Comparison of ENCODE assay signal across 9 cellular contexts in the genomic region with DNA sequence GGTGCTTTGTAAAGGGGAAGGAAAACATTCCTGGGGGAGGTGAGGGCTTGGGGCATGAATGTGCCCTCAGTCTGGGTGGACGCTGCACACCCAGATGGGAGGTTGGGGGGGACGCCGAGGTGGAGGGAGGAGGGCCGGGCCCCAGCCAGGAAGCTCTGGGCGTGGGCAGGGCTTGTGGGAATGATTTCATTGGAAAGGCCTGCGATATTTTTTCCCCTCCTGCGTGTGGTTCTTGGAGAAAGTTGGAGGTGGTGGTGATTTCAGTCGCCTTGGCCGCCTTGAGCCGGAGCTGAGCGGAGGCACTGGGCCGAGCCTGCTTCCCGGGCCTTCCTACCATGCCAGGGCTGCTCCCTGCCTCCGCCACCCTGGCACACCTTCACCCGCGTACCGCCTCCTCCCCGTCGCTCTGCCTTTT. TPM values are rescaled to one million over a fixed set of nuclear protein-coding genes. Genes with fewer than 3 reads are reported as not detected.
DNase-seq lines count a peak whose midpoint lies in the region; ATAC-seq, FAIRE-seq and TF ChIP-seq lines count a peak whose summit lies in the region.
"Had no signal": no experiment of that assay in that cellular context is flagged by ENCODE, and none has a peak within 500 bp of the region (broad histone marks: within the 10 kb centered on the region; RNA-seq: fewer than 3 reads in every experiment).

No MANE protein-coding gene starts in this region.

- CTCF ChIA-PET in H1 (lab: Charles Lee; ENCODE audit: partially characterized antibody), result interaction anchor here (7.2 to 9.6 kb wide), 2 partner anchors 14 to 126 kb away, joined by 74 to 123 read pairs; no protein-coding TSS in a partner anchor

- ATAC-seq in lung (ENCODE audit: insufficient read depth, low FRiP score) (no peak), HG03097 (IDR thresholded peaks at IDR 0.05; ENCODE audit: low FRiP score, unreplicated experiment) (no peak)

- H4K20me1 ChIP-seq in H1 (replicated peaks in 1 of 2; ENCODE audit: control insufficient read depth in 1 of 2, insufficient read depth in 2 of 2, low read length in 2 of 2), result no peaks in the 10 kb centered on the region

- TF ChIP-seq EP300 in H1 (IDR thresholded peaks at IDR 0.05; ENCODE audit: borderline replicate concordance in 1 of 2, low read depth in 2 of 2, low read length in 2 of 2) (no peak), suprapubic skin (IDR thresholded peaks at IDR 0.05) (no peak)

- H3K4me2 ChIP-seq in H1 (ENCODE audit: insufficient read depth in 1 of 2, low read depth in 2 of 2, low read length in 2 of 2), result no peak overlapping the region

- H4K91ac ChIP-seq in H1 (replicated peaks; ENCODE audit: insufficient read length, low read length), result no peak overlapping the region

- H3K27me3 ChIP-seq in H1 (replicated peaks in 1 of 4; ENCODE audit: control insufficient read depth in 3 of 4, extremely low read depth in 1 of 4, insufficient read depth in 3 of 4, low read length in 3 of 4), result no peaks in the 10 kb centered on the region
- no peaks in the 10 kb centered on the region for H3K27me3 ChIP-seq in lung (ENCODE audit: control insufficient read depth, insufficient read depth)
- no peaks in the 10 kb centered on the region for H3K27me3 ChIP-seq in suprapubic skin

- TF ChIP-seq CTCF in H1 (IDR thresholded peaks at IDR 0.05; ENCODE audit: control extremely low read depth in 1 of 3, insufficient read depth in 1 of 3, low read depth in 1 of 3, low read length in 3 of 3) (no peak), lung (IDR thresholded peaks at IDR 0.05; ENCODE audit: control extremely low read depth, extremely low read depth) (no peak), suprapubic skin (IDR thresholded peaks at IDR 0.05) (no peak), lower leg skin (IDR thresholded peaks at IDR 0.05) (no peak)

- H4K8ac ChIP-seq in H1 (ENCODE audit: extremely low read depth, insufficient read depth, low read length), result peak overlapping the region; percentile 76

- no peak overlapping the region for H3K14ac ChIP-seq in H1 (ENCODE audit: insufficient read length)

- H4K5ac ChIP-seq in H1 (ENCODE audit: insufficient read length, low read depth, low read length), result no peak overlapping the region

- H3K4me3 ChIP-seq in H1 (ENCODE audit: extremely low read depth in 1 of 4, insufficient read depth in 2 of 4, low read depth in 3 of 4, low read length in 4 of 4), result no peak overlapping the region
- no peak overlapping the region for H3K4me3 ChIP-seq in lung
- peak overlapping the region; percentile 39 for H3K4me3 ChIP-seq in suprapubic skin
- H3K4me3 ChIP-seq in lower leg skin (ENCODE audit: low read depth, poor library complexity, severe bottlenecking), result no peak overlapping the region

- H3K56ac ChIP-seq in H1 (replicated peaks; ENCODE audit: insufficient read length, low read depth, low read length), result no peak overlapping the region

- no peak overlapping the region for H3K18ac ChIP-seq in H1 (ENCODE audit: extremely low read depth, low read length)

- no peak overlapping the region for H2AFZ ChIP-seq in H1 (ENCODE audit: low read length)

- TF ChIP-seq POLR2A in H1 (IDR thresholded peaks at IDR 0.05; ENCODE audit: control extremely low read depth in 1 of 2, low read depth in 2 of 2, low read length in 2 of 2) (no peak), suprapubic skin (IDR thresholded peaks at IDR 0.05) (no peak), lower leg skin (IDR thresholded peaks at IDR 0.05) (no peak)

- no peak for FAIRE-seq in H1 (lab: Jason Lieb, UNC)

- H3K36me3 ChIP-seq in H1 (ENCODE audit: control insufficient read depth in 2 of 4, insufficient read depth in 4 of 4, low read length in 3 of 4) (no peaks in the 10 kb centered on the region; a peak in 2 of 8 replicates), lung (ENCODE audit: control insufficient read depth in 2 of 2, insufficient read depth in 2 of 2, low read length in 2 of 2) (peaks cover 0 to 11% of the 10 kb centered on the region in 2 donors), suprapubic skin (peaks cover 9% of the 10 kb centered on the region)

- H3K9ac ChIP-seq in H1 (replicated peaks in 1 of 4; ENCODE audit: extremely low read depth in 1 of 4, low read depth in 3 of 4, low read length in 3 of 4), result no peak overlapping the region

- H2BK120ac ChIP-seq in H1 (replicated peaks; ENCODE audit: low read depth, low read length), result no peak overlapping the region

- no peaks in the 10 kb centered on the region; the same call in 1 of the 2 replicates for H3K79me1 ChIP-seq in H1 (ENCODE audit: low read depth, low read length)

- POLR2A ChIA-PET in H1 (lab: Charles Lee; ENCODE audit: partially characterized antibody), result no interaction called here

- H2BK15ac ChIP-seq in H1 (ENCODE audit: low read length), result no peak overlapping the region

- no peak overlapping the region for H3K23ac ChIP-seq in H1 (ENCODE audit: insufficient read length)

- no peak overlapping the region for H2BK20ac ChIP-seq in H1 (ENCODE audit: low read length)

- 91% methylated on average over 12 of the region's 19 CpGs; no CpG with 5 or more reads in 1 of the 2 experiments for WGBS in H1 (ENCODE audit: extremely low coverage in 1 of 2, insufficient coverage in 1 of 2, insufficient read length in 1 of 2, insufficient replicate concordance in 2 of 2, low coverage in 1 of 2, low lambda C conversion rate in 2 of 2, missing lambda C conversion rate in 1 of 2), 2 experiments
- WGBS in lung, 2 donors, result 69 to 92% methylated on average over 19 of the region's 19 CpGs
- 55% methylated on average over 19 of the region's 19 CpGs for WGBS in suprapubic skin
- 51 to 60% methylated on average over 19 of the region's 19 CpGs for whole genome bisulfite sequencing in lower leg skin, 2 donors

- 0 out of 2 replicates have a peak overlapping the region, but pooled peaks have one; percentile 44 for H2BK5ac ChIP-seq in H1 (ENCODE audit: low read depth, low read length)

- H3K4me1 ChIP-seq in H1 (replicated peaks in 1 of 4; ENCODE audit: control insufficient read depth in 3 of 4, insufficient read depth in 4 of 4, low read length in 3 of 4), result peaks cover 0 to 6% (median 3%) of the 10 kb centered on the region in 4 experiments; a peak in 4 of 7 replicates
- peaks cover 0 to 5% of the 10 kb centered on the region in 2 donors for H3K4me1 ChIP-seq in lung (ENCODE audit: control insufficient read depth in 2 of 2, insufficient read depth in 2 of 2, low read length in 2 of 2)
- H3K4me1 ChIP-seq in suprapubic skin, result peaks cover 40% of the 10 kb centered on the region

- H3K79me2 ChIP-seq in H1 (ENCODE audit: control insufficient read depth in 1 of 2, insufficient read depth in 2 of 2, low read length in 2 of 2), result no peaks in the 10 kb centered on the region

- TF ChIP-seq RAD21 in H1 (IDR thresholded peaks at IDR 0.05 in 1 of 2, conservative IDR thresholded peaks at IDR 0.05 in 1 of 2; ENCODE audit: low read depth in 2 of 2, low read length in 2 of 2), result no peak

- H3K9me3 ChIP-seq in H1 (ENCODE audit: insufficient read depth in 2 of 2, low read depth in 1 of 2, low read length in 1 of 2), result no peaks in the 10 kb centered on the region
- H3K9me3 ChIP-seq in lung (ENCODE audit: control insufficient read depth in 2 of 2, insufficient read depth in 1 of 2, low read length in 1 of 2), result no peaks in the 10 kb centered on the region
- no peaks in the 10 kb centered on the region for H3K9me3 ChIP-seq in suprapubic skin

- H3K27ac ChIP-seq in H1 (ENCODE audit: low read depth, low read length) (no peak overlapping the region), lung (ENCODE audit: low read depth in 1 of 2, low read length in 1 of 2) (peak overlapping the region; percentile 17 to 62), suprapubic skin (peak overlapping the region; percentile 76)

- DNase-seq in HS-5 (ENCODE audit: low read depth) (peak; percentile 48), H1 (ENCODE audit: low read depth in 1 of 2, low spot score in 2 of 2) (no peak), lung (ENCODE audit: low spot score) (no peak), suprapubic skin (ENCODE audit: low spot score in 2 of 2) (no peak), DMS53 treated with DMSO at 0.1 percent for 48 hours (lab: John Stamatoyannopoulos, UW; ENCODE audit: unreplicated experiment) (no peak), NCI-H1092 (lab: John Stamatoyannopoulos, UW) (no peak), lower leg skin (ENCODE audit: low spot score in 2 of 2) (no peak)
- DNase-seq: stimulated activated CD4-positive, alpha-beta T cell treated with anti-CD3 and anti-CD28 coated beads, Interleukin-1b, Interleukin-23, amount 100 ng/mL, for 48 hours had no signal

- no peaks in the 10 kb centered on the region for H3K23me2 ChIP-seq in H1 (ENCODE audit: low read depth, low read length)

- H2AK5ac ChIP-seq in H1 (ENCODE audit: low read depth, low read length), result no peak overlapping the region

- H2BK12ac ChIP-seq in H1 (ENCODE audit: low read depth, low read length), result no peak overlapping the region

- intact Hi-C loops in lower leg skin (cut with DNase I; ENCODE audit: low total_unique reads), result no loop called here

- H3K4ac ChIP-seq in H1 (replicated peaks; ENCODE audit: insufficient read length, low read depth, low read length), result no peak overlapping the region

TF ChIP-seq in H1, 55 proteins besides CTCF, POLR2A, EP300 and RAD21 (continues in another document):
- TF ChIP-seq, protein P1, sequence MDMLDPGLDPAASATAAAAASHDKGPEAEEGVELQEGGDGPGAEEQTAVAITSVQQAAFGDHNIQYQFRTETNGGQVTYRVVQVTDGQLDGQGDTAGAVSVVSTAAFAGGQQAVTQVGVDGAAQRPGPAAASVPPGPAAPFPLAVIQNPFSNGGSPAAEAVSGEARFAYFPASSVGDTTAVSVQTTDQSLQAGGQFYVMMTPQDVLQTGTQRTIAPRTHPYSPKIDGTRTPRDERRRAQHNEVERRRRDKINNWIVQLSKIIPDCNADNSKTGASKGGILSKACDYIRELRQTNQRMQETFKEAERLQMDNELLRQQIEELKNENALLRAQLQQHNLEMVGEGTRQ (IDR thresholded peaks at IDR 0.05; ENCODE audit: low read length), result no peak
- no peak for TF ChIP-seq TAF1 (IDR thresholded peaks at IDR 0.05; ENCODE audit: low read depth, low read length)
- TF ChIP-seq RFX5 (IDR thresholded peaks at IDR 0.05; ENCODE audit: borderline replicate concordance, low read depth, low read length), result no peak

RNA-seq across cellular contexts. Expression of a gene that starts 26.4 kb away (rescaled TPM):
- total RNA-seq in H1 (2021; fragmentation: NEBNext Ultra II Directional; extraction: Animal tissue kit (Norgen Biotek cat#: 25700)), result 0.92 and 1.4 TPM in 2 replicates
- polyA plus RNA-seq in H1 (2011; rRNA removed) (1.3 and 1.9 TPM in 2 replicates), lung (1 to 10 TPM; 1.2 to 2.9 TPM)
- polyA plus RNA-seq in H1 (2011; cell fraction: cytosol; rRNA removed), result 1.5 TPM
- 7.4 TPM for polyA plus RNA-seq in H1 (2011; cell fraction: nucleus; rRNA removed)
- polyA plus RNA-seq in H1 (2012, experiment 1 of 2), result 0.80 to 1.1 TPM (median 0.95 TPM) in 4 replicates
- 0.87 TPM for polyA plus RNA-seq in H1 (2012, experiment 2 of 2)
- polyA plus RNA-seq in H1 (2013, experiment 1 of 2), result 0.57 TPM
- 0.48 TPM for polyA plus RNA-seq in H1 (2013, experiment 2 of 2)
- polyA minus RNA-seq in H1 (2011; rRNA and poly(A)+ RNA removed), result 0.59 and 3.2 TPM in 2 replicates
- 2.3 TPM for polyA minus RNA-seq in H1 (2011; cell fraction: cytosol; rRNA and poly(A)+ RNA removed)
- polyA minus RNA-seq in H1 (2011; cell fraction: nucleus; rRNA and poly(A)+ RNA removed), result 2.3 TPM
- total RNA-seq in lung (1 to 10 TPM; 1.4 to 1.6 TPM), suprapubic skin (1 to 10 TPM in 3 of 4 donors, under 1 TPM in 1; 0.87 to 2.9 (median 1.5) TPM), lower leg skin (1 to 10 TPM in 1 of 4 donors, under 1 TPM in 3; 0.12 to 1.2 (median 0.39) TPM)
